1 cellular context compared by ENCODE assay signal in the genomic region with DNA sequence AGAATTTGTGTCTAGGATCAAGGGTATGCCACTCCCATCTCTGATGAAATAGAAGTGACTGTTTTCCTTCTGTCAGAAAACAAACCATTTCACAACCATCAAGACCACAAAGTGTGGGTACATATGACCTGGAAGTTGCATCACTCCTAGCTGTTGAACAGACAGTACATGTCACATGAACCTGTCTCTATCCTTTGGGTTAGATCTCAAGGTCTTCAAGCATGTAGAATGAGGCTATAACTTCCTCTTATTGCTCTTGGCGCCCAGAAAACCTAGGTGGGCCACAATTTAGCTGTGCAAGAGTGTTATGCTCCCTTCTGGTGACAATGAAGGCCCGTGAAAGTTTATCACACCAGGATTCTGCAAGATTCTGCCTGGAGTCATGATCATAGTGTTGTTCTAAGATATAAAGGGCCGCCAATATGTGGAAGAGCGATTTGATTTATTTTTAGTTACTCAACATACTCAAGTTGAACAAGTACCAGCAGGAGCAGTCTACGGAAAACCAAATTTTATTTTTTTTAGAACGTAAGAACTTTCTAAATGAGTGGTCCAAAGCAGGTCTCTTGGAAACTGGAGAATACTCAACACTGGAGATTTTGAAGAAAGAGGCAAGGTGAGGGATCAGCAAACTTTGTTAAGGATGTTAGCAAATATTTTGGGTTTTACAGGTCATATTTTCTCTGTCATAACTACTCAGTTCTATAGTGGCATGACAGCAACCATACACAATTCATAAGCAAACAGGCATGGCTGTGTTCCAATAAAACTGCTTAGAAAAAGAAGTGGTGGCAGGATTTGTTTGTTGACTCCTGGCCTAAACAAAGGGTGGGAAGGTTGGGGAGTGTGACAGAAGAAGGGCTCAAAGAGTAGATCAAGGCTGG.
TF ChIP-seq lines count a peak whose summit lies in the region.

No MANE protein-coding gene starts in this region.

TF ChIP-seq in HEK293, 187 proteins besides CTCF, POLR2A, EP300 and RAD21 (continued from another document):
- TF ChIP-seq, protein P1, sequence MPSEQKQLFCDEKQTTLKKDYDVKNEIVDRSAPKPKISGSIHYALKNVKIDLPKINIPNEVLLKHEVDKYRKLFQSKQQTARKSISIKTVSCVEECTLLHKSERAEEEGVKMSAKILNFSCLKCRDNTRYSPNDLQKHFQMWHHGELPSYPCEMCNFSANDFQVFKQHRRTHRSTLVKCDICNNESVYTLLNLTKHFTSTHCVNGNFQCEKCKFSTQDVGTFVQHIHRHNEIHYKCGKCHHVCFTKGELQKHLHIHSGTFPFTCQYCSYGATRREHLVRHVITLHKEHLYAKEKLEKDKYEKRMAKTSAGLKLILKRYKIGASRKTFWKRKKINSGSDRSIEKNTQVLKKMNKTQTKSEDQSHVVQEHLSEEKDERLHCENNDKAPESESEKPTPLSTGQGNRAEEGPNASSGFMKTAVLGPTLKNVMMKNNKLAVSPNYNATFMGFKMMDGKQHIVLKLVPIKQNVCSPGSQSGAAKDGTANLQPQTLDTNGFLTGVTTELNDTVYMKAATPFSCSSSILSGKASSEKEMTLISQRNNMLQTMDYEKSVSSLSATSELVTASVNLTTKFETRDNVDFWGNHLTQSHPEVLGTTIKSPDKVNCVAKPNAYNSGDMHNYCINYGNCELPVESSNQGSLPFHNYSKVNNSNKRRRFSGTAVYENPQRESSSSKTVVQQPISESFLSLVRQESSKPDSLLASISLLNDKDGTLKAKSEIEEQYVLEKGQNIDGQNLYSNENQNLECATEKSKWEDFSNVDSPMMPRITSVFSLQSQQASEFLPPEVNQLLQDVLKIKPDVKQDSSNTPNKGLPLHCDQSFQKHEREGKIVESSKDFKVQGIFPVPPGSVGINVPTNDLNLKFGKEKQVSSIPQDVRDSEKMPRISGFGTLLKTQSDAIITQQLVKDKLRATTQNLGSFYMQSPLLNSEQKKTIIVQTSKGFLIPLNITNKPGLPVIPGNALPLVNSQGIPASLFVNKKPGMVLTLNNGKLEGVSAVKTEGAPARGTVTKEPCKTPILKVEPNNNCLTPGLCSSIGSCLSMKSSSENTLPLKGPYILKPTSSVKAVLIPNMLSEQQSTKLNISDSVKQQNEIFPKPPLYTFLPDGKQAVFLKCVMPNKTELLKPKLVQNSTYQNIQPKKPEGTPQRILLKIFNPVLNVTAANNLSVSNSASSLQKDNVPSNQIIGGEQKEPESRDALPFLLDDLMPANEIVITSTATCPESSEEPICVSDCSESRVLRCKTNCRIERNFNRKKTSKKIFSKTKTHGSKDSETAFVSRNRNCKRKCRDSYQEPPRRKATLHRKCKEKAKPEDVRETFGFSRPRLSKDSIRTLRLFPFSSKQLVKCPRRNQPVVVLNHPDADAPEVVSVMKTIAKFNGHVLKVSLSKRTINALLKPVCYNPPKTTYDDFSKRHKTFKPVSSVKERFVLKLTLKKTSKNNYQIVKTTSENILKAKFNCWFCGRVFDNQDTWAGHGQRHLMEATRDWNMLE (tag by site-specific recombination; conservative IDR thresholded peaks at IDR 0.05; ENCODE audit: low read depth): 0 out of 2 replicates have a peak, but pooled peaks have one; percentile 18
- TF ChIP-seq SCRT2 (tag by site-specific recombination; IDR thresholded peaks at IDR 0.05): peak; percentile 45; the same call in 1 of the 2 replicates
- TF ChIP-seq TRIM28 (IDR thresholded peaks at IDR 0.05; ENCODE audit: borderline replicate concordance, low read length): no peak
- no peak for TF ChIP-seq ZNF16 (tag by site-specific recombination; IDR thresholded peaks at IDR 0.05; ENCODE audit: low read depth)
- no peak for TF ChIP-seq ZNF132 (tag by site-specific recombination; IDR thresholded peaks at IDR 0.05; ENCODE audit: borderline replicate concordance)
- TF ChIP-seq PRDM6 (tag by site-specific recombination; IDR thresholded peaks at IDR 0.05): no peak
- TF ChIP-seq ZNF354C (tag by site-specific recombination; IDR thresholded peaks at IDR 0.05; ENCODE audit: borderline replicate concordance, low read depth): no peak
